In the genomic region with DNA sequence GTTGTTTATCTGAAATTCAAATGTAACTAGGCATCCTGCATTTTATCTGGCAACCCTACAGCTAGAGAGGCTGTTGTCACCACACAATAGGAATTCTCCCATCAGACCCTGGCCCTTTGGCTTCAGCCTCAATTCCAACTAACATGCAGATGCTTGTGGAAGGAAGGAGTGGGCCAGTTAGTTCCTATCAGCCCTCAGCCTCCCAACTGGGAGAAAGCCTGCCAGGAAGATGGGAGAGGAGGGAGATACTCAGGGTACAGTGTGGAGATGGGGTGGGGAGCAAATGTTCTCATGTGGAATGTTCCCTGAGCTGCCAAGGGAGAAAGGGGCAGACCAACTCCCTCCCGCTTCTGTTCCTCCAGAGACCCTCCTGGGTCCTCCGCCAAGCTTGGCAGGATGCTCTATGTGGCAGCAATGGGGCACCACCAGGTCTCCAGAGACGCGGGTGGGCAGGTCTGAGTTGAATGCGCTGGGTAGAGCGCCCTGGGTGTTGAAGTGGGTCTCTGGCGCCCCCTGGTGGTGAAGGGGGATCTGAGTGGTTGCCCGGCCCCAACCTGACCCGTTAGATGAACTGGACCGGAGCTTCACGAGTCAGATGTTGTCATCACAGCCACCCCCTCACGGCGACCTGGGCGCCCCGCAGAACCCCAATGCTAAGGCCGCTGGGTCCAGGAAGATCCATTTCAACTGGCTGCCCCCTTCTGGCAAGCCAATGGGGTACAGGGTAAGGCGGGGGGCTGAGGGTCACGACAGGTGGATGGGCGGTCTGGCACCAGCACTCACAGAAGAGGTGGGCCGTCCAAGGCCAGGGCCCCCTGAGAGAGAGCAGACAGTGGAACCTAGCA, we compare ENCODE assay signal across 8 cellular contexts. TPM values are rescaled to one million over a fixed set of nuclear protein-coding genes. Genes with fewer than 3 reads are reported as not detected.
DNase-seq lines count a peak whose midpoint lies in the region; ATAC-seq and TF ChIP-seq lines count a peak whose summit lies in the region.

No MANE protein-coding gene starts in this region.

- H3K4me3 Mint-ChIP-seq in activated T-helper 2 cell treated with anti-CD3 and anti-CD28 coated beads, Interferon-gamma antibody, Interleukin-2, Interleukin-4, amounts not matched to agents 10 μg/mL and 5 μg/mL and 100 μg/mL, durations not matched to agents 14 hours and 24 hours and 36 hours (ENCODE audit: low read depth), result no peak overlapping the region

- intact Hi-C loops in activated T-helper 2 cell treated with anti-CD3 and anti-CD28 coated beads, Interferon-gamma antibody, Interleukin-2, Interleukin-4, amounts not matched to agents 10 μg/mL and 5 μg/mL and 100 μg/mL, durations not matched to agents 14 hours and 24 hours and 36 hours (cut with micrococcal nuclease), result loop anchor here (1.0 to 5.0 kb wide), 3 partner anchors 75 to 162 kb away; a partner anchor contains a TSS

- H3K9me3 ChIP-seq in RWPE2 (ENCODE audit: severe bottlenecking), result no peaks in the 10 kb centered on the region

- peaks cover 10% of the 10 kb centered on the region for H3K4me1 Mint-ChIP-seq in activated T-helper 2 cell treated with anti-CD3 and anti-CD28 coated beads, Interferon-gamma antibody, Interleukin-2, Interleukin-4, amounts not matched to agents 10 μg/mL and 5 μg/mL and 100 μg/mL, durations not matched to agents 14 hours and 24 hours and 36 hours (ENCODE audit: low read depth)

- peak overlapping the region; percentile 6 for H3K27ac ChIP-seq in RWPE2 (ENCODE audit: poor library complexity, severe bottlenecking)
- peak overlapping the region; percentile 63 for H3K27ac ChIP-seq in substantia nigra (ENCODE audit: low read depth, low read length, poor library complexity, severe bottlenecking)

- ATAC-seq in RWPE2 (ENCODE audit: low read depth) (peak; percentile 42), HG03565 (IDR thresholded peaks at IDR 0.05; ENCODE audit: unreplicated experiment) (no peak)

- TF ChIP-seq CTCF in RWPE2 (IDR thresholded peaks at IDR 0.05; ENCODE audit: poor library complexity, severe bottlenecking), result peak; percentile 78

- peaks cover 98% of the 10 kb centered on the region for H3K36me3 ChIP-seq in RWPE2 (ENCODE audit: low read depth)

- no peaks in the 10 kb centered on the region for H3K9me3 Mint-ChIP-seq in activated T-helper 2 cell treated with anti-CD3 and anti-CD28 coated beads, Interferon-gamma antibody, Interleukin-2, Interleukin-4, amounts not matched to agents 10 μg/mL and 5 μg/mL and 100 μg/mL, durations not matched to agents 14 hours and 24 hours and 36 hours

- peaks cover 3% of the 10 kb centered on the region for H3K27me3 Mint-ChIP-seq in activated T-helper 2 cell treated with anti-CD3 and anti-CD28 coated beads, Interferon-gamma antibody, Interleukin-2, Interleukin-4, amounts not matched to agents 10 μg/mL and 5 μg/mL and 100 μg/mL, durations not matched to agents 14 hours and 24 hours and 36 hours (ENCODE audit: low read depth)

- H3K36me3 Mint-ChIP-seq in activated T-helper 2 cell treated with anti-CD3 and anti-CD28 coated beads, Interferon-gamma antibody, Interleukin-2, Interleukin-4, amounts not matched to agents 10 μg/mL and 5 μg/mL and 100 μg/mL, durations not matched to agents 14 hours and 24 hours and 36 hours (ENCODE audit: low read depth), result no peaks in the 10 kb centered on the region

- H3K27ac Mint-ChIP-seq in activated T-helper 2 cell treated with anti-CD3 and anti-CD28 coated beads, Interferon-gamma antibody, Interleukin-2, Interleukin-4, amounts not matched to agents 10 μg/mL and 5 μg/mL and 100 μg/mL, durations not matched to agents 14 hours and 24 hours and 36 hours, result no peak overlapping the region

- H3K4me1 ChIP-seq in RWPE2 (ENCODE audit: insufficient read depth, poor library complexity, severe bottlenecking), result no peaks in the 10 kb centered on the region

- DNase-seq in GF-D8 (lab: John Stamatoyannopoulos, UW), result peak; percentile 18
- DNase-seq in LoVo (ENCODE audit: low spot score), result peak; percentile 50
- DNase-seq in RWPE2 (ENCODE audit: low spot score), result peak; percentile 82
- DNase-seq in activated T-helper 2 cell treated with anti-CD3 and anti-CD28 coated beads, Interferon-gamma antibody, Interleukin-2, Interleukin-4, amounts not matched to agents 10 μg/mL and 5 μg/mL and 100 μg/mL, durations not matched to agents 14 hours and 24 hours and 36 hours (ENCODE audit: low spot score), result peak; percentile 76
- DNase-seq in fibroblast of the conjunctiva (ENCODE audit: low read depth), result peak; percentile 46
- peak in 51 of 56 donors; percentile 28 to 95 (median 74) for DNase-seq in nucleus accumbens (lab: John Stamatoyannopoulos, UW)
- peak in 48 of 49 donors; percentile 30 to 96 (median 78) for DNase-seq in substantia nigra (lab: John Stamatoyannopoulos, UW)

- no peaks in the 10 kb centered on the region for H3K27me3 ChIP-seq in RWPE2 (ENCODE audit: insufficient read depth, poor library complexity, severe bottlenecking)

- H3K4me3 ChIP-seq in RWPE2 (ENCODE audit: severe bottlenecking), result no peak overlapping the region

RNA-seq across cellular contexts. Expression of a gene that starts 15.2 kb away (rescaled TPM):
- 55.4 and 63.7 TPM in 2 replicates for total RNA-seq in activated T-helper 2 cell treated with anti-CD3 and anti-CD28 coated beads, Interferon-gamma antibody, Interleukin-2, Interleukin-4, amounts not matched to agents 10 μg/mL and 5 μg/mL and 100 μg/mL, durations not matched to agents 14 hours and 24 hours and 36 hours

RNA-seq across cellular contexts. Expression of a gene that starts 28.5 kb away (rescaled TPM):
- total RNA-seq in activated T-helper 2 cell treated with anti-CD3 and anti-CD28 coated beads, Interferon-gamma antibody, Interleukin-2, Interleukin-4, amounts not matched to agents 10 μg/mL and 5 μg/mL and 100 μg/mL, durations not matched to agents 14 hours and 24 hours and 36 hours, result 1.3 and 2.0 TPM in 2 replicates

RNA-seq across cellular contexts. Expression of a gene that starts 34.8 kb away (rescaled TPM):
- 26.8 and 30.1 TPM in 2 replicates for total RNA-seq in activated T-helper 2 cell treated with anti-CD3 and anti-CD28 coated beads, Interferon-gamma antibody, Interleukin-2, Interleukin-4, amounts not matched to agents 10 μg/mL and 5 μg/mL and 100 μg/mL, durations not matched to agents 14 hours and 24 hours and 36 hours

Comparison
In these comparisons a context has a peak if more than half of its experiments do, and no peak if none do; other contexts are left out.
1. DNase-seq: peak in every context shown above with its lines; median percentile 82 in RWPE2; 78 in substantia nigra; 76 in activated T-helper 2 cell treated with anti-CD3 and anti-CD28 coated beads, Interferon-gamma antibody, Interleukin-2, Interleukin-4, amounts not matched to agents 10 μg/mL and 5 μg/mL and 100 μg/mL, durations not matched to agents 14 hours and 24 hours and 36 hours; 74 in nucleus accumbens; 50 in LoVo; 46 in fibroblast of the conjunctiva; 18 in GF-D8.